In the genomic region with DNA sequence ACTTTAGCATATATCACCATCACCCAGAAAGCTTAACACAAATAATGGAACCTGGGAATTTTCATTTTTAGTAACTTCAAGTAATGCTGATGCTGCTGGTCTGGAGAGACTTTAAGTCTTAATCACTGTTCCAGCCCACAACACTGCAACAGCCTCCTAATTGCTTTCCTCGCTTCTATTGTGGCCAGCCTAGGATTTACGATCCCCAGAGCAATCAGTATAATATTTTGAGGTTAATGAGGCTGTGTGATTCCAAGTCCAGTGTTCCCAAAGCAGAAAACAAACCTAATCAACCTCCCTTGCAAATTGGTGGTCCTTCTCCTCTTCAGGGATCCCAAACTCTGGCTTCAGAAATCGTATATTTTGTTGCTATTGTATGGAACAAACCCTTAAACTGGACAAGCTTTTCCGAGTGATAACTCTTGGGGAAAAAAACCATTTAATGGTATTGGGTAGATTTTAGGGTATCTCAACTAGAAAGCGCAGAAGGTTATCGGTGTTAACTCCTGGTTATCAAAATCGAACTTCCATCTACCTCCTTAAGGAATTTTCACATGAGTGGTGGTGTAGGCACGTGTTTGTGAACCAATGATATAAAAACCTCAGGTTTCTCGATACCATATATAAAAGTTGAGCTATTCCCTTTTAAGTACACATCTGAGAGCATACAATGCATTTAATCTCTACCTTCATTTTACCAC, we compare ENCODE assay signal across 8 cellular contexts. TPM values are rescaled to one million over a fixed set of nuclear protein-coding genes. Genes with fewer than 3 reads are reported as not detected.
DNase-seq lines count a peak whose midpoint lies in the region; ATAC-seq and TF ChIP-seq lines count a peak whose summit lies in the region.

No MANE protein-coding gene starts in this region.

- H3K36me3 ChIP-seq in heart left ventricle (peaks cover 0 to 7% (median 0%) of the 10 kb centered on the region in 9 donors), adrenal gland (replicated peaks in 1 of 2) (no peaks in the 10 kb centered on the region), lower lobe of right lung (peaks cover 5% of the 10 kb centered on the region), urinary bladder (ENCODE audit: insufficient read depth) (no peaks in the 10 kb centered on the region)

- H3K27ac ChIP-seq in heart left ventricle = peak overlapping the region in 6 of 12 donors; percentile 47 to 82 (median 67)
- peak overlapping the region in 4 of 5 donors; percentile 54 to 86 (median 78) for H3K27ac ChIP-seq in adrenal gland
- peak overlapping the region; percentile 87 for H3K27ac ChIP-seq in lower lobe of right lung
- no peak overlapping the region for H3K27ac ChIP-seq in urinary bladder (ENCODE audit: low read depth)

- peaks cover 5 to 56% (median 29%) of the 10 kb centered on the region in 12 donors for H3K4me1 ChIP-seq in heart left ventricle
- H3K4me1 ChIP-seq in adrenal gland (replicated peaks in 1 of 2) = peaks cover 11 to 42% of the 10 kb centered on the region in 2 donors
- peaks cover 32% of the 10 kb centered on the region for H3K4me1 ChIP-seq in lower lobe of right lung
- no peaks in the 10 kb centered on the region for H3K4me1 ChIP-seq in urinary bladder (ENCODE audit: insufficient read depth)

- WGBS in heart left ventricle, 4 donors = 35 to 46% (median 44%) methylated on average over 9 of the region's 9 CpGs
- 37 to 43% (median 40%) methylated on average over 9 of the region's 9 CpGs for WGBS in adrenal gland, 4 donors
- WGBS in urinary bladder = 26% methylated on average over 9 of the region's 9 CpGs

- ATAC-seq in heart left ventricle (no peak), Right ventricle myocardium inferior (no peak), lower lobe of right lung (no peak)

- intact Hi-C loops in heart left ventricle (cut with DNase I) = no loop called here
- intact Hi-C loops in Right ventricle myocardium inferior (cut with DNase I) = no loop called here
- intact Hi-C loops in adrenal gland (cut with DNase I) = no loop called here
- intact Hi-C loops in lower lobe of right lung (cut with DNase I) = no loop called here

- peak overlapping the region in 11 of 12 donors; percentile 30 to 67 (median 55) for H3K4me3 ChIP-seq in heart left ventricle
- H3K4me3 ChIP-seq in adrenal gland = peak overlapping the region in 1 of 4 donors; percentile 55
- peak overlapping the region; percentile 57 for H3K4me3 ChIP-seq in lower lobe of right lung
- H3K4me3 ChIP-seq in urinary bladder (ENCODE audit: low read depth, low read length) = peak overlapping the region; percentile 50

- TF ChIP-seq CTCF in heart left ventricle (IDR thresholded peaks at IDR 0.05) (no peak), adrenal gland (IDR thresholded peaks at IDR 0.05) (no peak), lower lobe of right lung (IDR thresholded peaks at IDR 0.05) (no peak)

- H3K9me3 ChIP-seq in heart left ventricle (no peaks in the 10 kb centered on the region), adrenal gland (replicated peaks in 1 of 3) (no peaks in the 10 kb centered on the region), lower lobe of right lung (no peaks in the 10 kb centered on the region)

- TF ChIP-seq POLR2A in heart left ventricle (IDR thresholded peaks at IDR 0.05) (no peak), adrenal gland (IDR thresholded peaks at IDR 0.05) (no peak)

- H3K27me3 ChIP-seq in heart left ventricle (no peaks in the 10 kb centered on the region), adrenal gland (no peaks in the 10 kb centered on the region), lower lobe of right lung (ENCODE audit: low read depth) (no peaks in the 10 kb centered on the region)

- DNase-seq in heart left ventricle (no peak), Right ventricle myocardium inferior (ENCODE audit: missing footprints) (no peak), adrenal gland (peak in 2 of 7 donors; percentile 0 to 21), lower lobe of right lung (no peak), activated gamma-delta T cell treated with Interleukin-2 at 50 U/mL for 16 hours (no peak), inferior parietal cortex (ENCODE audit: extremely low spot score) (no peak)
- DNase-seq in stimulated activated CD8-positive, alpha-beta memory T cell treated with anti-CD3 and anti-CD28 coated beads, Interleukin-4, amount 100 ng/mL, for 48 hours = no peak

RNA-seq across cellular contexts. Expression of a gene that starts 50.0 kb away (rescaled TPM):
- total RNA-seq in heart left ventricle (10 to 100 TPM; 12.5 to 39.4 (median 14.0) TPM), Right ventricle myocardium inferior (15.3 TPM), adrenal gland (10 to 100 TPM; 12.3 to 63.8 (median 31.9) TPM), lower lobe of right lung (11.5 TPM), urinary bladder (11.4 TPM)
- polyA plus RNA-seq in heart left ventricle (10 to 100 TPM; 16.2 to 40.7 TPM), adrenal gland (10 to 100 TPM; 12.2 to 50.2 (median 41.0) TPM), urinary bladder (34.2 TPM)
